In genomic region chr16:8882725-8883377, GRCh38 we compare ENCODE assay signal across 27 cellular contexts. TPM values are rescaled to one million over a fixed set of nuclear protein-coding genes. Genes with fewer than 3 reads are reported as not detected.
DNase-seq lines count a peak whose midpoint lies in the region; ATAC-seq, FAIRE-seq and TF ChIP-seq lines count a peak whose summit lies in the region.
"Had no signal": no experiment of that assay in that cellular context is flagged by ENCODE, and none has a peak within 500 bp of the region (broad histone marks: within the 10 kb centered on the region; RNA-seq: fewer than 3 reads in every experiment).

No MANE protein-coding gene starts in this region.

- no peak for TF ChIP-seq EP300 in HepG2 (IDR thresholded peaks at IDR 0.05; ENCODE audit: low read depth in 2 of 2, low read length in 2 of 2)
- no peak for TF ChIP-seq EP300 in HepG2 (CRISPR knock-in tag; IDR thresholded peaks at IDR 0.05; ENCODE audit: borderline replicate concordance)

- ATAC-seq in HepG2 (no peak), HG03025 (IDR thresholded peaks at IDR 0.05; ENCODE audit: low FRiP score, unreplicated experiment) (no peak)
- ATAC-seq in stimulated activated memory B cell treated with anti-CD40 and anti-IgM and Interleukin-4, amounts not matched to agents 10 μg/mL and 1 μg/mL and 100 μg/mL, for 72 hours, result no peak
- ATAC-seq: CD8-positive, alpha-beta T cell; PC-3 had no signal

- H3K36me3 Mint-ChIP-seq in astrocyte (ENCODE audit: low read depth, unreplicated experiment) (peaks cover 11% of the 10 kb centered on the region), neural progenitor cell (peaks cover 6% of the 10 kb centered on the region)
- H3K36me3 Mint-ChIP-seq in stimulated activated memory B cell treated with anti-CD40 and anti-IgM and Interleukin-4, amounts not matched to agents 10 μg/mL and 1 μg/mL and 100 μg/mL, for 72 hours, result peaks cover 11% of the 10 kb centered on the region

- H3K4me3 ChIP-seq in astrocyte (ENCODE audit: insufficient read depth, low read depth, low read length) (no peak overlapping the region), HepG2 (replicated peaks in 1 of 3; ENCODE audit: insufficient read depth in 1 of 3, low read depth in 2 of 3, low read length in 3 of 3) (no peak overlapping the region), neural progenitor cell (no peak overlapping the region)
- H3K4me3 ChIP-seq: GM23248, HAP-1 had no signal

- H3F3A ChIP-seq in neural progenitor cell (ENCODE audit: low read depth), result peaks cover 10% of the 10 kb centered on the region

- peaks cover 27% of the 10 kb centered on the region for H3K4me1 Mint-ChIP-seq in astrocyte (ENCODE audit: low read depth, unreplicated experiment)
- peaks cover 16% of the 10 kb centered on the region for H3K4me1 Mint-ChIP-seq in neural progenitor cell
- H3K4me1 Mint-ChIP-seq in stimulated activated memory B cell treated with anti-CD40 and anti-IgM and Interleukin-4, amounts not matched to agents 10 μg/mL and 1 μg/mL and 100 μg/mL, for 72 hours, result peaks cover 40% of the 10 kb centered on the region

- FAIRE-seq in astrocyte (lab: Jason Lieb, UNC) (no peak), HepG2 (lab: Jason Lieb, UNC) (no peak)
- FAIRE-seq: G401.6 had no signal

- no peak overlapping the region for H2AFZ ChIP-seq in astrocyte (ENCODE audit: low read depth, low read length)
- no peak overlapping the region for H2AFZ ChIP-seq in HepG2 (ENCODE audit: low read length)
- no peak overlapping the region for H2AFZ ChIP-seq in neural progenitor cell (replicated peaks)
- H2AFZ ChIP-seq: GM23248 had no signal

- intact Hi-C loops in HepG2 (cut with micrococcal nuclease; ENCODE audit: unreplicated experiment), result loop anchor here (5.0 kb wide), 3 partner anchors 66 to 209 kb away; partner anchors contain the start of gene HAPSTR1

- H3K27ac ChIP-seq in astrocyte (ENCODE audit: low read depth, low read length) (no peak overlapping the region), HepG2 (ENCODE audit: extremely low read length, insufficient read depth, low read length) (no peak overlapping the region), neural progenitor cell (no peak overlapping the region)
- H3K27ac ChIP-seq: C4-2B, GM23248, HL-60 had no signal

- no peaks in the 10 kb centered on the region for H3K27me3 ChIP-seq in astrocyte (ENCODE audit: insufficient read depth, low read length)
- peaks cover 0 to 6% of the 10 kb centered on the region in 2 experiments; a peak in 2 of 5 replicates for H3K27me3 ChIP-seq in HepG2 (ENCODE audit: control insufficient read depth in 1 of 2, insufficient read depth in 2 of 2, low read length in 2 of 2)
- no peaks in the 10 kb centered on the region for H3K27me3 ChIP-seq in neural progenitor cell

- peaks cover 31% of the 10 kb centered on the region for H4K20me1 ChIP-seq in astrocyte (ENCODE audit: insufficient read depth, low read length)
- no peaks in the 10 kb centered on the region for H4K20me1 ChIP-seq in HepG2 (ENCODE audit: insufficient read depth, low read length)
- H4K20me1 ChIP-seq in neural progenitor cell (ENCODE audit: low read depth), result peaks cover 19% of the 10 kb centered on the region

- H3K79me2 ChIP-seq in astrocyte (ENCODE audit: insufficient read depth, low read length) (no peaks in the 10 kb centered on the region), HepG2 (ENCODE audit: insufficient read depth, low read length) (no peaks in the 10 kb centered on the region), neural progenitor cell (ENCODE audit: low read depth) (no peaks in the 10 kb centered on the region)

- DNase-seq in astrocyte (ENCODE audit: low read depth), result no peak
- DNase-seq in HepG2 (ENCODE audit: low spot score), result no peak
- no peak for DNase-seq in neural progenitor cell (ENCODE audit: low spot score)
- DNase-seq in NCI-H1105 treated with DMSO at 0.1 percent for 48 hours (lab: John Stamatoyannopoulos, UW), result no peak
- no peak for DNase-seq in NCI-H1417 (lab: John Stamatoyannopoulos, UW)
- DNase-seq: Caco-2; CD8-positive, alpha-beta T cell; GM23248; HFFc6; Kasumi-1; NCI-H1092 treated with DMSO at 0.1 percent for 48 hours; NCI-H146; NCI-H1930; NCI-H2107; NCI-H524 treated with DMSO at 0.1 percent for 48 hours; NCI-H774; NK-92 treated with Interleukin-12 subunit alpha and Interleukin-12 subunit beta, amount 100 ng/mL, for 24 hours; PC-3; SK-N-SH had no signal

- no TSS peak for BruUV-seq in HepG2 (replicated peaks; lab: Mats Ljungman, UMichigan)

- H3K4me3 Mint-ChIP-seq in astrocyte (ENCODE audit: unreplicated experiment), result no peak overlapping the region
- no peak overlapping the region for H3K4me3 Mint-ChIP-seq in neural progenitor cell
- H3K4me3 Mint-ChIP-seq in stimulated activated memory B cell treated with anti-CD40 and anti-IgM and Interleukin-4, amounts not matched to agents 10 μg/mL and 1 μg/mL and 100 μg/mL, for 72 hours, result no peak overlapping the region
- H3K4me3 Mint-ChIP-seq: CD8-positive, alpha-beta T cell; HFFc6 had no signal

- no peak for TF ChIP-seq CTCF in astrocyte (IDR thresholded peaks at IDR 0.05; ENCODE audit: insufficient read depth, low read depth, low read length)
- TF ChIP-seq CTCF in HepG2 (CRISPR knock-in tag; IDR thresholded peaks at IDR 0.05), result no peak
- no peak for TF ChIP-seq CTCF in neural progenitor cell (IDR thresholded peaks at IDR 0.05)

- in situ Hi-C loops in HepG2 (cut with HindIII; ENCODE audit: extremely low pct_ligation_motif_present, low pct_unique_long_range_greater_than_20kb), result loop anchor here (5.0 to 25.0 kb wide), 2 partner anchors 221 to 316 kb away; partner anchors contain the start of gene ABAT

- H3K27me3 Mint-ChIP-seq in astrocyte (ENCODE audit: low read depth, unreplicated experiment) (no peaks in the 10 kb centered on the region), neural progenitor cell (ENCODE audit: insufficient read depth, low read depth) (peaks cover 11% of the 10 kb centered on the region)
- peaks cover 35% of the 10 kb centered on the region for H3K27me3 Mint-ChIP-seq in stimulated activated memory B cell treated with anti-CD40 and anti-IgM and Interleukin-4, amounts not matched to agents 10 μg/mL and 1 μg/mL and 100 μg/mL, for 72 hours

- H3K4me1 ChIP-seq in astrocyte (ENCODE audit: insufficient read depth, low read length) (peaks cover 42% of the 10 kb centered on the region), HepG2 (ENCODE audit: insufficient read depth, low read length) (peaks cover 89% of the 10 kb centered on the region), neural progenitor cell (peaks cover 8% of the 10 kb centered on the region)
- H3K4me1 ChIP-seq: HAP-1 had no signal

- POLR2A ChIA-PET in HepG2 (lab: Yijun Ruan, JAX), result interaction anchor here (14.5 kb wide), 1 partner anchor 15 kb away, joined by 235 read pairs; the partner anchor contains the start of gene CARHSP1

- CTCF ChIA-PET in HepG2 (lab: Yijun Ruan, JAX; ENCODE audit: low intra/inter-chr PET ratio, low total read pairs), result no interaction called here

- H3K36me3 ChIP-seq in astrocyte (ENCODE audit: insufficient read depth, low read length) (no peaks in the 10 kb centered on the region), HepG2 (replicated peaks in 1 of 2; ENCODE audit: control insufficient read depth in 1 of 2, insufficient read depth in 2 of 2, low read length in 2 of 2) (peaks cover 0 to 3% of the 10 kb centered on the region in 2 experiments; a peak in 1 of 5 replicates), neural progenitor cell (no peaks in the 10 kb centered on the region)
- H3K36me3 ChIP-seq: HAP-1 had no signal

- 78% methylated on average over 17 of the region's 17 CpGs for WGBS in HepG2 (ENCODE audit: low lambda C conversion rate)

- H3K9me3 Mint-ChIP-seq in astrocyte (ENCODE audit: unreplicated experiment), result no peaks in the 10 kb centered on the region
- H3K9me3 Mint-ChIP-seq in neural progenitor cell, result no peaks in the 10 kb centered on the region
- H3K9me3 Mint-ChIP-seq in stimulated activated memory B cell treated with anti-CD40 and anti-IgM and Interleukin-4, amounts not matched to agents 10 μg/mL and 1 μg/mL and 100 μg/mL, for 72 hours, result no peaks in the 10 kb centered on the region
- H3K9me3 Mint-ChIP-seq: CD8-positive, alpha-beta T cell; HFFc6 had no signal

- TF ChIP-seq RAD21 in HepG2 (CRISPR knock-in tag; IDR thresholded peaks at IDR 0.05), result no peak

- peak overlapping the region; percentile 47 for H3K27ac Mint-ChIP-seq in astrocyte (ENCODE audit: unreplicated experiment)
- peak overlapping the region; percentile 42 for H3K27ac Mint-ChIP-seq in neural progenitor cell
- H3K27ac Mint-ChIP-seq in stimulated activated memory B cell treated with anti-CD40 and anti-IgM and Interleukin-4, amounts not matched to agents 10 μg/mL and 1 μg/mL and 100 μg/mL, for 72 hours, result peak overlapping the region; percentile 46
- H3K27ac Mint-ChIP-seq: CD8-positive, alpha-beta T cell had no signal

- H3K4me2 ChIP-seq in astrocyte (ENCODE audit: low read length), result no peak overlapping the region
- H3K4me2 ChIP-seq in HepG2 (ENCODE audit: low read depth, low read length), result no peak overlapping the region
- H3K4me2 ChIP-seq in neural progenitor cell, result no peak overlapping the region
- H3K4me2 ChIP-seq: SK-N-SH had no signal

- H3K9me3 ChIP-seq in astrocyte (ENCODE audit: insufficient read depth, low read depth, low read length) (no peaks in the 10 kb centered on the region), HepG2 (ENCODE audit: low read length) (no peaks in the 10 kb centered on the region), neural progenitor cell (ENCODE audit: low read depth) (no peaks in the 10 kb centered on the region)
- H3K9me3 ChIP-seq: Caco-2, HAP-1, SK-N-SH had no signal

- H3K9ac ChIP-seq in astrocyte (ENCODE audit: low read length), result no peak overlapping the region
- H3K9ac ChIP-seq in HepG2 (ENCODE audit: insufficient read depth, low read depth, low read length), result no peak overlapping the region
- H3K9ac ChIP-seq in neural progenitor cell, result no peak overlapping the region
- H3K9ac ChIP-seq: GM23248, SK-N-SH had no signal

- no peak for TF ChIP-seq POLR2A in HepG2 (IDR thresholded peaks at IDR 0.05; ENCODE audit: insufficient read depth in 1 of 2, low read depth in 2 of 2, low read length in 2 of 2)

RNA-seq across cellular contexts. Expression of gene LITAFD, which starts 0.7 kb away (rescaled TPM):
- total RNA-seq in astrocyte (not detected in 2 replicates), HepG2 (2016; rRNA removed; fragmentation: Illumina TruSeq; extraction: Trizol) (not detected in 2 replicates), neural progenitor cell (ENCODE audit: low replicate concordance) (not detected in 2 replicates)
- not detected in 2 replicates for total RNA-seq in HepG2 (2016; cell fraction: cytosol; rRNA removed; fragmentation: Illumina TruSeq; extraction: Trizol; ENCODE audit: low read depth)
- total RNA-seq in HepG2 (2016; cell fraction: insoluble cytoplasmic fraction; rRNA removed; fragmentation: Illumina TruSeq; extraction: Trizol), result not detected in 2 replicates
- 0.19 TPM in 1 of 2 replicates, not detected in the other for total RNA-seq in HepG2 (2016; cell fraction: membrane; rRNA removed; fragmentation: Illumina TruSeq; extraction: Trizol)
- not detected in 2 replicates for total RNA-seq in HepG2 (2016; cell fraction: nucleus; rRNA removed; fragmentation: Illumina TruSeq; extraction: Trizol)
- 0.14 TPM in 1 of 2 replicates, not detected in the other for polyA plus RNA-seq in HepG2 (2011; rRNA removed)
- polyA plus RNA-seq in HepG2 (2011; cell fraction: cytosol; rRNA removed), result not detected in 2 replicates
- not detected in 2 replicates for polyA plus RNA-seq in HepG2 (2011; cell fraction: nucleus; rRNA removed)
- polyA plus RNA-seq in HepG2 (2012), result not detected in 2 replicates
- not detected in 2 replicates for polyA plus RNA-seq in HepG2 (2016; cell fraction: cytosol; fragmentation: Illumina TruSeq; extraction: Trizol; ENCODE audit: low read depth)
- polyA plus RNA-seq in HepG2 (2016; cell fraction: insoluble cytoplasmic fraction; fragmentation: Illumina TruSeq; extraction: Trizol; ENCODE audit: low read depth), result not detected in 2 replicates
- not detected in 2 replicates for polyA plus RNA-seq in HepG2 (2016; cell fraction: membrane; fragmentation: Illumina TruSeq; extraction: Trizol; ENCODE audit: low read depth)
- polyA plus RNA-seq in HepG2 (2016; cell fraction: nucleus; fragmentation: Illumina TruSeq; extraction: Trizol; ENCODE audit: insufficient read depth, low read depth), result not detected in 2 replicates
- 0.12 TPM in 1 of 2 replicates, not detected in the other for polyA minus RNA-seq in HepG2 (2011; rRNA and poly(A)+ RNA removed; ENCODE audit: low replicate concordance)
- polyA minus RNA-seq in HepG2 (2011; cell fraction: cytosol; rRNA and poly(A)+ RNA removed), result not detected in 2 replicates
- not detected in 2 replicates for polyA minus RNA-seq in HepG2 (2011; cell fraction: nucleus; rRNA and poly(A)+ RNA removed)
- total RNA-seq: A673; Caco-2; CD8-positive, alpha-beta T cell; GM23248; HFFc6; M059J; PC-3 had no signal
- polyA plus RNA-seq: GM23248, SK-N-SH had no signal

RNA-seq across cellular contexts. Expression of gene CARHSP1, which starts 14.0 kb away (rescaled TPM):
- total RNA-seq in astrocyte, result 51.0 and 61.5 TPM in 2 replicates
- 345 and 349 TPM in 2 replicates for total RNA-seq in HepG2 (2016; rRNA removed; fragmentation: Illumina TruSeq; extraction: Trizol)
- total RNA-seq in HepG2 (2016; cell fraction: cytosol; rRNA removed; fragmentation: Illumina TruSeq; extraction: Trizol; ENCODE audit: low read depth), result 202 and 227 TPM in 2 replicates
- total RNA-seq in HepG2 (2016; cell fraction: insoluble cytoplasmic fraction; rRNA removed; fragmentation: Illumina TruSeq; extraction: Trizol), result 351 and 370 TPM in 2 replicates
- total RNA-seq in HepG2 (2016; cell fraction: membrane; rRNA removed; fragmentation: Illumina TruSeq; extraction: Trizol), result 185 and 210 TPM in 2 replicates
- total RNA-seq in HepG2 (2016; cell fraction: nucleus; rRNA removed; fragmentation: Illumina TruSeq; extraction: Trizol), result 126 and 138 TPM in 2 replicates
- 173 and 193 TPM in 2 replicates for polyA plus RNA-seq in HepG2 (2011; rRNA removed)
- polyA plus RNA-seq in HepG2 (2011; cell fraction: cytosol; rRNA removed), result 139 and 221 TPM in 2 replicates
- polyA plus RNA-seq in HepG2 (2011; cell fraction: nucleus; rRNA removed), result 209 and 223 TPM in 2 replicates
- polyA plus RNA-seq in HepG2 (2012), result 167 and 252 TPM in 2 replicates
- polyA plus RNA-seq in HepG2 (2016; cell fraction: cytosol; fragmentation: Illumina TruSeq; extraction: Trizol; ENCODE audit: low read depth), result 224 and 244 TPM in 2 replicates
- polyA plus RNA-seq in HepG2 (2016; cell fraction: insoluble cytoplasmic fraction; fragmentation: Illumina TruSeq; extraction: Trizol; ENCODE audit: low read depth), result 425 and 448 TPM in 2 replicates
- polyA plus RNA-seq in HepG2 (2016; cell fraction: membrane; fragmentation: Illumina TruSeq; extraction: Trizol; ENCODE audit: low read depth), result 197 and 214 TPM in 2 replicates
- polyA plus RNA-seq in HepG2 (2016; cell fraction: nucleus; fragmentation: Illumina TruSeq; extraction: Trizol; ENCODE audit: insufficient read depth, low read depth), result 269 and 287 TPM in 2 replicates
- polyA minus RNA-seq in HepG2 (2011; rRNA and poly(A)+ RNA removed; ENCODE audit: low replicate concordance), result 186 and 379 TPM in 2 replicates
- polyA minus RNA-seq in HepG2 (2011; cell fraction: cytosol; rRNA and poly(A)+ RNA removed), result 166 and 175 TPM in 2 replicates
- 55.6 and 67.6 TPM in 2 replicates for polyA minus RNA-seq in HepG2 (2011; cell fraction: nucleus; rRNA and poly(A)+ RNA removed)
- total RNA-seq in neural progenitor cell (ENCODE audit: low replicate concordance), result 115 and 269 TPM in 2 replicates
